ENCODE assay signal across 10 cellular contexts in the genomic region with DNA sequence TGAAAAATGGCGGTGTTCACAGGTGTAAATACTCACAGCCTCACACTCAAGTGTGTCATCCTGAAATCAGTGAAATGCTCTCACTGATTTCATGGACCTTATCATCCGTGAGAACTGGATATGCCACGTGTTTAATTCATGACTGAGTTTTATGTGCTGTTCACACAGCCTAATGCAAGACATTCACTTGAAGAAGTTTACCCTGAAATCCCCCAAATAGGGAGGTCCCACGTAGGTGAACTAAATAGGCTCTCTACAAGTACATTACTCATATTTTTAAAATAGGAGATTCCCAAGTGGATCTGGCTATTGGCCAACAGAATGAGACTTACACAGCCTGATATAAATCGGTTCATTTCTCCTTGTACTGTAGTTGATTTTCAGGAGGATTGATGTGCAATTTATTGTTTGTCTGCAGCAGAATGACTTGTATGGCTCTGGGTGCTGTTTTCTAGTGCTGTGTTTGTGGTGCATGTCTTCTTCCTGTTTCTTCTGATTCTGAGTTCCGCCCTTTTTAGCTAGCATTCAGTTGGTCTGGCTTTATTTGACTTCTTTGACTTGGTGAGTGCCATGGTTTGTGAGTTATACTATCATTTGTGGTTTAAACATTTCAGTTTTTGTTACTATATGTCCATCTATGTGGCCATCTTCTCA. TPM values are rescaled to one million over a fixed set of nuclear protein-coding genes. Genes with fewer than 3 reads are reported as not detected.
A peak's percentile ranks its signal among the peaks of the same experiment; 100 is the strongest.
DNase-seq lines count a peak whose midpoint lies in the region; ATAC-seq and TF ChIP-seq lines count a peak whose summit lies in the region.
"Had no signal": no experiment of that assay in that cellular context is flagged by ENCODE, and none has a peak within 500 bp of the region (broad histone marks: within the 10 kb centered on the region; RNA-seq: fewer than 3 reads in every experiment).

No MANE protein-coding gene starts in this region.

- POLR2A ChIA-PET in naive thymus-derived CD4-positive, alpha-beta T cell (lab: Charles Lee) = no interaction called here

- in situ Hi-C loops in GM23248 (cut with MboI) = no loop called here
- in situ Hi-C loops in GM13977 (cut with MboI; ENCODE audit: low pct_unique_long_range_greater_than_20kb, low sequenced_read_pairs, unreplicated experiment) = no loop called here

- H3K27me3 ChIP-seq in GM23248 (replicated peaks; ENCODE audit: insufficient read depth) = no peaks in the 10 kb centered on the region
- no peaks in the 10 kb centered on the region for H3K27me3 ChIP-seq in naive thymus-derived CD4-positive, alpha-beta T cell (ENCODE audit: control insufficient read depth in 2 of 2, insufficient read depth in 2 of 2, low read length in 2 of 2)

- peaks cover 0 to 25% (median 3%) of the 10 kb centered on the region in 11 donors for H3K9me3 Mint-ChIP-seq in naive thymus-derived CD4-positive, alpha-beta T cell
- H3K9me3 Mint-ChIP-seq: T-helper 1 cell treated with Interleukin-12 subunit alpha and Interleukin-12 subunit beta and Interleukin-4 antibody, amounts not matched to agents 30 μg/mL and 1 μg/mL, for 36 hours had no signal

- no peak overlapping the region for H3K4me3 Mint-ChIP-seq in naive thymus-derived CD4-positive, alpha-beta T cell
- H3K4me3 Mint-ChIP-seq: T-helper 1 cell treated with Interleukin-12 subunit alpha and Interleukin-12 subunit beta and Interleukin-4 antibody, amounts not matched to agents 30 μg/mL and 1 μg/mL, for 36 hours had no signal

- H4K20me1 ChIP-seq in GM23248 (ENCODE audit: insufficient read depth) = peaks cover 20% of the 10 kb centered on the region; the same call in 1 of the 2 replicates

- CTCF ChIA-PET in naive thymus-derived CD4-positive, alpha-beta T cell (lab: Charles Lee) = no interaction called here

- H3F3A ChIP-seq in GM23248 (ENCODE audit: insufficient read depth) = peaks cover 91% of the 10 kb centered on the region

- peaks cover 4 to 20% (median 16%) of the 10 kb centered on the region in 5 donors for H3K27me3 Mint-ChIP-seq in naive thymus-derived CD4-positive, alpha-beta T cell

- peak overlapping the region in 1 of 9 donors; percentile 5 for H3K27ac Mint-ChIP-seq in naive thymus-derived CD4-positive, alpha-beta T cell
- H3K27ac Mint-ChIP-seq: T-helper 1 cell treated with Interleukin-12 subunit alpha and Interleukin-12 subunit beta and Interleukin-4 antibody, amounts not matched to agents 30 μg/mL and 1 μg/mL, for 36 hours had no signal

- intact Hi-C loops in naive thymus-derived CD4-positive, alpha-beta T cell (cut with micrococcal nuclease) = no loop called here
- intact Hi-C loops in posterior cingulate gyrus (cut with DNase I) = no loop called here

- H3K27ac ChIP-seq in GM23248 = peak overlapping the region; percentile 49
- H3K27ac ChIP-seq in naive thymus-derived CD4-positive, alpha-beta T cell (ENCODE audit: low read depth, low read length) = no peak overlapping the region

- H3K4me3 ChIP-seq in GM23248 = no peak overlapping the region
- H3K4me3 ChIP-seq in naive thymus-derived CD4-positive, alpha-beta T cell (ENCODE audit: low read length) = no peak overlapping the region

- H3K36me3 ChIP-seq in GM23248 (ENCODE audit: low read depth) = peaks cover 8% of the 10 kb centered on the region
- H3K36me3 ChIP-seq in naive thymus-derived CD4-positive, alpha-beta T cell (ENCODE audit: control insufficient read depth in 2 of 3, insufficient read depth in 3 of 3, low read length in 3 of 3) = no peaks in the 10 kb centered on the region

- no peak for TF ChIP-seq CTCF in GM13977 (IDR thresholded peaks at IDR 0.05; ENCODE audit: extremely low read depth, insufficient read depth, missing control alignments)

- H3K9me3 ChIP-seq in GM23248 (ENCODE audit: low read depth) = no peaks in the 10 kb centered on the region
- no peaks in the 10 kb centered on the region for H3K9me3 ChIP-seq in naive thymus-derived CD4-positive, alpha-beta T cell (ENCODE audit: control insufficient read depth in 2 of 3, low read length in 3 of 3)

- ATAC-seq in GM18498 (IDR thresholded peaks at IDR 0.05; ENCODE audit: unreplicated experiment) = peak; percentile 53
- peak; percentile 60 for ATAC-seq in naive thymus-derived CD4-positive, alpha-beta T cell

- peaks cover 0 to 3% (median 0%) of the 10 kb centered on the region in 5 donors for H3K36me3 Mint-ChIP-seq in naive thymus-derived CD4-positive, alpha-beta T cell

- H2AFZ ChIP-seq in GM23248 = no peak overlapping the region

- peaks cover 0 to 13% (median 8%) of the 10 kb centered on the region in 7 donors for H3K4me1 Mint-ChIP-seq in naive thymus-derived CD4-positive, alpha-beta T cell

- peaks cover 100% of the 10 kb centered on the region for H3K79me2 ChIP-seq in GM23248 (ENCODE audit: insufficient read depth)

- H3K9ac ChIP-seq in GM23248 = no peak overlapping the region

- peaks cover 82% of the 10 kb centered on the region for H3K4me1 ChIP-seq in GM23248 (ENCODE audit: insufficient read depth)
- no peaks in the 10 kb centered on the region for H3K4me1 ChIP-seq in naive thymus-derived CD4-positive, alpha-beta T cell (ENCODE audit: control insufficient read depth in 2 of 2, insufficient read depth in 2 of 2, low read length in 2 of 2)

- DNase-seq in GM23248 (peak; percentile 65), NOMO-1 (lab: John Stamatoyannopoulos, UW; ENCODE audit: unreplicated experiment in 2 of 2) (peak; percentile 73 to 83), NCI-H526 treated with DMSO at 0.1 percent for 48 hours (lab: John Stamatoyannopoulos, UW) (no peak), ureter (ENCODE audit: low spot score) (no peak), posterior cingulate gyrus (no peak), GM13977 (ENCODE audit: low spot score) (no peak)
- DNase-seq in naive thymus-derived CD4-positive, alpha-beta T cell = no peak
- DNase-seq: small intestine had no signal

- 47 to 55% methylated on average over 6 of the region's 6 CpGs for WGBS in GM23248 (ENCODE audit: low coverage in 1 of 2, low lambda C conversion rate in 2 of 2, missing lambda C conversion rate in 2 of 2), 2 experiments

- no peaks in the 10 kb centered on the region for H3K9me2 ChIP-seq in GM23248 (ENCODE audit: insufficient read depth)

- peak overlapping the region; percentile 25 for H3K4me2 ChIP-seq in GM23248 (ENCODE audit: unreplicated experiment)

RNA-seq across cellular contexts. Expression of gene TRIO, which starts 25.1 kb away (rescaled TPM):
- total RNA-seq in GM23248 (2014; rRNA removed; shearing (Covaris generic)) = 171 and 198 TPM in 2 replicates
- 19.0 and 28.1 TPM in 2 replicates for polyA plus RNA-seq in GM23248 (2016; fragmentation: Nextera tagmentation; extraction: Ambion mirVana)
- total RNA-seq in naive thymus-derived CD4-positive, alpha-beta T cell = 10 to 100 TPM in 2 of 5 experiments, 1 to 10 TPM in 3; 5.5 to 45.9 (median 8.5) TPM
- under 1 TPM; 0.16 to 0.53 TPM for polyA plus RNA-seq in naive thymus-derived CD4-positive, alpha-beta T cell
- 216 TPM for total RNA-seq in ureter

Comparison
In these comparisons a context has a peak if more than half of its experiments do, and no peak if none do; other contexts are left out.
1. DNase-seq: peak in GM23248 (single experiment) and NOMO-1 (2 of 2); none in naive thymus-derived CD4-positive, alpha-beta T cell (0 of 9), NCI-H526 treated with DMSO at 0.1 percent for 48 hours (single experiment), ureter (single experiment), posterior cingulate gyrus (0 of 10) and GM13977 (single experiment).